17 cellular contexts compared by ENCODE assay signal in the genomic region with DNA sequence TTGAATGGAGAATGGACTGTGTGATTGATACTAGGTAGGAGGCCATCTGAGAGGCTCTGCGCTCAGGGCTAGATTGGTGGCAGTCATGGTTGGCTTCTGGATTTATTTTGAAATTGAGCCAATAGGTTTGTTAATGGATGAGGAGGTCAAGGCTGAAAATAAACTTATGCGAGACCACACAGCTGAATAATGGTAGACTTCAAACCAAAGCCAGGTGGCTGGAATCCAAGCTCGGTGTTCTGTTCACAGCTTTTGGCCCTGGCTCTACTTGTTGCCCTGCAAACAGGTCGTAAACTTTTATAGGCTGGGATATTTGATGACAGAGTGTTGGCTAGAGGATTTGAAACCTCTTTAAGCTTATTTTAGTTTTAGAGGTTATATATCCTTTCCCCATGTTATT.
DNase-seq lines count a peak whose midpoint lies in the region; ATAC-seq and TF ChIP-seq lines count a peak whose summit lies in the region.
"Had no signal": no experiment of that assay in that cellular context is flagged by ENCODE, and none has a peak within 500 bp of the region (broad histone marks: within the 10 kb centered on the region; RNA-seq: fewer than 3 reads in every experiment).

No MANE protein-coding gene starts in this region.

- no peak for ATAC-seq in left colon
- no peak for ATAC-seq in GM21786 (IDR thresholded peaks at IDR 0.05; ENCODE audit: unreplicated experiment)
- no peak for ATAC-seq in GM21723 (IDR thresholded peaks at IDR 0.05; ENCODE audit: unreplicated experiment)
- ATAC-seq: activated naive CD4-positive, alpha-beta T cell treated with anti-CD3 and anti-CD28 coated beads, Interleukin-2, amount 50 U/mL, for 72 hours; stimulated activated naive CD8-positive, alpha-beta T cell treated with anti-CD3 and anti-CD28 coated beads, Interleukin-15, amount 100 ng/mL, for 72 hours had no signal

- H4K20me1 ChIP-seq in PC-9 (ENCODE audit: insufficient read depth): no peaks in the 10 kb centered on the region

- intact Hi-C loops in left colon (cut with DNase I, micrococcal nuclease): no loop called here
- intact Hi-C loops in PC-9 (cut with micrococcal nuclease; ENCODE audit: unreplicated experiment): no loop called here

- no peaks in the 10 kb centered on the region for H3K4me1 ChIP-seq in PC-9 (replicated peaks; ENCODE audit: insufficient read depth)
- H3K4me1 ChIP-seq: breast epithelium, parathyroid adenoma had no signal

- H2AFZ ChIP-seq in PC-9: no peak overlapping the region
- H2AFZ ChIP-seq: parathyroid adenoma had no signal

- no peaks in the 10 kb centered on the region for H3K36me3 ChIP-seq in PC-9 (ENCODE audit: low read depth)
- H3K36me3 ChIP-seq: breast epithelium had no signal

- no TSS peak for BruUV-seq in PC-9 (replicated peaks; lab: Mats Ljungman, UMichigan)

- no peaks in the 10 kb centered on the region for H3K9me3 ChIP-seq in PC-9 (ENCODE audit: insufficient read depth, low read depth)
- H3K9me3 ChIP-seq: breast epithelium had no signal

- H3K27ac ChIP-seq in 22Rv1: peak overlapping the region; percentile 14; the same call in 1 of the 2 replicates
- H3K27ac ChIP-seq in PC-9: no peak overlapping the region
- H3K27ac ChIP-seq: breast epithelium, parathyroid adenoma had no signal

- no peaks in the 10 kb centered on the region for H3K79me2 ChIP-seq in PC-9 (ENCODE audit: low read depth)
- H3K79me2 ChIP-seq: parathyroid adenoma had no signal

- TF ChIP-seq CTCF in 22Rv1 (IDR thresholded peaks at IDR 0.05): no peak
- TF ChIP-seq CTCF in LNCaP clone FGC (IDR thresholded peaks at IDR 0.05; ENCODE audit: control insufficient read depth, extremely low read depth, insufficient read depth): no peak
- TF ChIP-seq CTCF in PC-9 (conservative IDR thresholded peaks at IDR 0.05): no peak

- CTCF ChIA-PET in PC-9 (lab: Charles Lee): no interaction called here

- H3K4me3 ChIP-seq in LNCaP clone FGC (ENCODE audit: low read depth, low read length) (no peak overlapping the region), PC-9 (no peak overlapping the region)
- H3K4me3 ChIP-seq: breast epithelium had no signal

- POLR2A ChIA-PET in PC-9 (lab: Charles Lee; ENCODE audit: unreplicated experiment): no interaction called here

- no peak overlapping the region for H3K4me2 ChIP-seq in PC-9

- no peaks in the 10 kb centered on the region for H3K9me2 ChIP-seq in PC-9 (ENCODE audit: insufficient read depth)

- no peaks in the 10 kb centered on the region for H3F3A ChIP-seq in PC-9 (ENCODE audit: insufficient read depth, low read depth)

- DNase-seq in LNCaP clone FGC (ENCODE audit: low read depth) (peak; percentile 91), astrocyte of the hippocampus (ENCODE audit: low read depth, low spot score) (peak; percentile 86), left colon (peak; percentile 23 to 42), PC-9 (no peak)
- no peak for DNase-seq in activated CD4-positive, alpha-beta T cell treated with anti-CD3 and anti-CD28 coated beads, Interleukin-2, amount 50 U/mL, for 1 hour
- DNase-seq: activated CD4-positive, alpha-beta T cell treated with anti-CD3 and anti-CD28 coated beads, Interleukin-2, amount 10 ng/mL, durations not matched to agents 24 days and 14 days; activated T-cell treated with anti-CD3 and anti-CD28 coated beads for 4 hours; CD4-positive, alpha-beta memory T cell; EL; NCI-H524; stimulated activated naive CD8-positive, alpha-beta T cell treated with anti-CD3 and anti-CD28 coated beads, Interleukin-15, amount 100 ng/mL, for 72 hours had no signal

- H3K27me3 ChIP-seq in PC-9 (ENCODE audit: insufficient read depth, low read depth): no peaks in the 10 kb centered on the region
- H3K27me3 ChIP-seq: breast epithelium had no signal

Comparison
In these comparisons a context has a peak if more than half of its experiments do, and no peak if none do; other contexts are left out.
1. DNase-seq: peak in LNCaP clone FGC (single experiment), astrocyte of the hippocampus (single experiment) and left colon (2 of 2); none in PC-9 (0 of 2) and activated CD4-positive, alpha-beta T cell treated with anti-CD3 and anti-CD28 coated beads, Interleukin-2, amount 50 U/mL, for 1 hour (single experiment).